In the genomic region with DNA sequence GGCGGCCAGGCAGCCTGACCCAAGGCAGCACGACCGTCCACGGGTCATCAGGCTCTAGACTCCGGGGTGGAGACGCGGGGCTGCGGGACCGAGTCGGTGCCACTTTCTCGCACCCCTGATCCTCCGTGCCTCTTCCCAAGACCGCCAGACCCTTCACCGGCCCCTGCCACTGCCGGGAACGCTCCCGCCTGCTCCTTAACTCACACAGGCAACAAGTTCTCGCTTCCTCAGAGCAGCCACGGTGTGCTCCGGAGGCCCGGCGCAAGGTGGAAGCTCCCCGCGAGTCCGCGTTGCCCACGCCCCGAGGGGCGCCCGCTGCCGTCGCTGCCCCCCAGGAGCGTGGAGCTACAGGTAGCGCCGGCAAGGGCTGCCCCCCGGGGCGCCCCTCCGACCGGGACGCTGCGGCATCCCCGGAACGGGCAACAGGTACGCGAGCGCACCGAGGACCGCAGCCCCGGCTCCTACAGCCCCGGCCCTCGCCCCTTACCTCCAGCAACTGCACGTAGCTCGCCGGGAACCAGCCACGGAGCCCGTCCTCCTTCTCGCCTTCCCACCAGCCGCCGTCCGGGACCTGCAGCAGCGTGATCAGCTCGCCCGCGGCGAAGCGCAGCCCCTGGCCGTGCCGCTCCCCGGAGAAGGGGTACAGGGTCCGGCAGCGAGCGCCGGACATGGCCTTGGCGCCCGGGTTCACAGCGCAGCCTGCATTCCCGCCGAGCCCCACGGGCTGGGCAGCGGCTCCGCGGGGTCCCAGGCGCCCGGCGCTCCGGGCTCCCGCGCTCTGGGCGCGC, we compare ENCODE assay signal across 9 cellular contexts. TPM values are rescaled to one million over a fixed set of nuclear protein-coding genes. Genes with fewer than 3 reads are reported as not detected.
DNase-seq lines count a peak whose midpoint lies in the region; ATAC-seq, FAIRE-seq and TF ChIP-seq lines count a peak whose summit lies in the region.
"Had no signal": no experiment of that assay in that cellular context is flagged by ENCODE, and none has a peak within 500 bp of the region (broad histone marks: within the 10 kb centered on the region; RNA-seq: fewer than 3 reads in every experiment).

No MANE protein-coding gene starts in this region.

- H3K9me3 Mint-ChIP-seq in progenitor cell of endocrine pancreas (ENCODE audit: low read depth), result peaks cover 14% of the 10 kb centered on the region

- H3K4me3 ChIP-seq in Jurkat, Clone E6-1 (ENCODE audit: low read length), result peak overlapping the region; percentile 80
- peak overlapping the region; percentile 71 for H3K4me3 ChIP-seq in fibroblast of villous mesenchyme (ENCODE audit: low read depth, low read length)

- no peak for FAIRE-seq in HTR-8/SVneo (lab: Jason Lieb, UNC)

- no peak overlapping the region for H3K27ac Mint-ChIP-seq in progenitor cell of endocrine pancreas

- peaks cover 1% of the 10 kb centered on the region for H3K4me1 Mint-ChIP-seq in progenitor cell of endocrine pancreas (ENCODE audit: low read depth)

- peaks cover 51% of the 10 kb centered on the region for H3K27me3 Mint-ChIP-seq in progenitor cell of endocrine pancreas

- ATAC-seq in GM18498 (IDR thresholded peaks at IDR 0.05; ENCODE audit: unreplicated experiment), result peak; percentile 1
- ATAC-seq in GM19023 (IDR thresholded peaks at IDR 0.05; ENCODE audit: unreplicated experiment), result no peak
- ATAC-seq in GM19397 (IDR thresholded peaks at IDR 0.05; ENCODE audit: unreplicated experiment), result no peak

- TF ChIP-seq CTCF in fibroblast of villous mesenchyme (IDR thresholded peaks at IDR 0.05; ENCODE audit: insufficient read depth, low read depth, low read length), result no peak
- TF ChIP-seq CTCF in progenitor cell of endocrine pancreas (IDR thresholded peaks at IDR 0.05; ENCODE audit: unreplicated experiment), result no peak

- H3K4me3 Mint-ChIP-seq in progenitor cell of endocrine pancreas (ENCODE audit: low read depth), result peak overlapping the region; percentile 65

- H3K36me3 Mint-ChIP-seq in progenitor cell of endocrine pancreas (ENCODE audit: insufficient read depth), result no peaks in the 10 kb centered on the region
- H3K36me3 Mint-ChIP-seq: IgD-negative memory B cell had no signal

- DNase-seq in Jurkat, Clone E6-1 (ENCODE audit: low read depth, low spot score), result no peak
- DNase-seq in fibroblast of villous mesenchyme (ENCODE audit: low read depth) (no peak), progenitor cell of endocrine pancreas (ENCODE audit: low spot score, unreplicated experiment) (peak; percentile 47), HuH-7 (ENCODE audit: low spot score) (no peak), HTR-8/SVneo (ENCODE audit: insufficient read length, low spot score) (no peak)

RNA-seq across cellular contexts. Expression of a gene that starts 0.5 kb away (rescaled TPM):
- polyA plus RNA-seq in Jurkat, Clone E6-1 (2012; ENCODE audit: insufficient read depth, insufficient read length), result 27.5 TPM
- total RNA-seq in fibroblast of villous mesenchyme (4.5 and 8.6 TPM in 2 replicates), progenitor cell of endocrine pancreas (3.4 and 3.8 TPM in 2 replicates)
